1 cellular context compared by ENCODE assay signal in the genomic region with DNA sequence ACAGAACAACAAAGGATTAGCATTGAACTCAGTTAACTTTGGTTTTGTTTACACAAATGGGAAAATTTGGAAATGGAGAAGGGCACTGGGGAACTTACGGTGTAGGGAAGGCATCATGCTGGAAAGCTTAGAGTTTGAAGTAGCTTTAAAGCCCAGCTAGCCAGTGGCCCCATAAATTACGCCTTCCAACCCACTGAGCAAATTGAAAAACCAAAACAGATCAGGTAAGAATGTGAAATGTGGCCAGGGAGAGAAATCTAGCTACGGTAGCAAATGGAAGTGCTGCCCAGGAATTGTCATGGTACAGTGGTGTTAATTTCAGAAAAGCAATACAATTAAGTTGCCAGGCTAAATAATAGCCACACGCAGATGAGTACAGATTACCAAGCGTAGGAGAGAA.
TF ChIP-seq lines count a peak whose summit lies in the region.

No MANE protein-coding gene starts in this region.

TF ChIP-seq in GM23338, 12 proteins besides CTCF, POLR2A, EP300 and RAD21 (continued from another document):
- TF ChIP-seq, protein P1, sequence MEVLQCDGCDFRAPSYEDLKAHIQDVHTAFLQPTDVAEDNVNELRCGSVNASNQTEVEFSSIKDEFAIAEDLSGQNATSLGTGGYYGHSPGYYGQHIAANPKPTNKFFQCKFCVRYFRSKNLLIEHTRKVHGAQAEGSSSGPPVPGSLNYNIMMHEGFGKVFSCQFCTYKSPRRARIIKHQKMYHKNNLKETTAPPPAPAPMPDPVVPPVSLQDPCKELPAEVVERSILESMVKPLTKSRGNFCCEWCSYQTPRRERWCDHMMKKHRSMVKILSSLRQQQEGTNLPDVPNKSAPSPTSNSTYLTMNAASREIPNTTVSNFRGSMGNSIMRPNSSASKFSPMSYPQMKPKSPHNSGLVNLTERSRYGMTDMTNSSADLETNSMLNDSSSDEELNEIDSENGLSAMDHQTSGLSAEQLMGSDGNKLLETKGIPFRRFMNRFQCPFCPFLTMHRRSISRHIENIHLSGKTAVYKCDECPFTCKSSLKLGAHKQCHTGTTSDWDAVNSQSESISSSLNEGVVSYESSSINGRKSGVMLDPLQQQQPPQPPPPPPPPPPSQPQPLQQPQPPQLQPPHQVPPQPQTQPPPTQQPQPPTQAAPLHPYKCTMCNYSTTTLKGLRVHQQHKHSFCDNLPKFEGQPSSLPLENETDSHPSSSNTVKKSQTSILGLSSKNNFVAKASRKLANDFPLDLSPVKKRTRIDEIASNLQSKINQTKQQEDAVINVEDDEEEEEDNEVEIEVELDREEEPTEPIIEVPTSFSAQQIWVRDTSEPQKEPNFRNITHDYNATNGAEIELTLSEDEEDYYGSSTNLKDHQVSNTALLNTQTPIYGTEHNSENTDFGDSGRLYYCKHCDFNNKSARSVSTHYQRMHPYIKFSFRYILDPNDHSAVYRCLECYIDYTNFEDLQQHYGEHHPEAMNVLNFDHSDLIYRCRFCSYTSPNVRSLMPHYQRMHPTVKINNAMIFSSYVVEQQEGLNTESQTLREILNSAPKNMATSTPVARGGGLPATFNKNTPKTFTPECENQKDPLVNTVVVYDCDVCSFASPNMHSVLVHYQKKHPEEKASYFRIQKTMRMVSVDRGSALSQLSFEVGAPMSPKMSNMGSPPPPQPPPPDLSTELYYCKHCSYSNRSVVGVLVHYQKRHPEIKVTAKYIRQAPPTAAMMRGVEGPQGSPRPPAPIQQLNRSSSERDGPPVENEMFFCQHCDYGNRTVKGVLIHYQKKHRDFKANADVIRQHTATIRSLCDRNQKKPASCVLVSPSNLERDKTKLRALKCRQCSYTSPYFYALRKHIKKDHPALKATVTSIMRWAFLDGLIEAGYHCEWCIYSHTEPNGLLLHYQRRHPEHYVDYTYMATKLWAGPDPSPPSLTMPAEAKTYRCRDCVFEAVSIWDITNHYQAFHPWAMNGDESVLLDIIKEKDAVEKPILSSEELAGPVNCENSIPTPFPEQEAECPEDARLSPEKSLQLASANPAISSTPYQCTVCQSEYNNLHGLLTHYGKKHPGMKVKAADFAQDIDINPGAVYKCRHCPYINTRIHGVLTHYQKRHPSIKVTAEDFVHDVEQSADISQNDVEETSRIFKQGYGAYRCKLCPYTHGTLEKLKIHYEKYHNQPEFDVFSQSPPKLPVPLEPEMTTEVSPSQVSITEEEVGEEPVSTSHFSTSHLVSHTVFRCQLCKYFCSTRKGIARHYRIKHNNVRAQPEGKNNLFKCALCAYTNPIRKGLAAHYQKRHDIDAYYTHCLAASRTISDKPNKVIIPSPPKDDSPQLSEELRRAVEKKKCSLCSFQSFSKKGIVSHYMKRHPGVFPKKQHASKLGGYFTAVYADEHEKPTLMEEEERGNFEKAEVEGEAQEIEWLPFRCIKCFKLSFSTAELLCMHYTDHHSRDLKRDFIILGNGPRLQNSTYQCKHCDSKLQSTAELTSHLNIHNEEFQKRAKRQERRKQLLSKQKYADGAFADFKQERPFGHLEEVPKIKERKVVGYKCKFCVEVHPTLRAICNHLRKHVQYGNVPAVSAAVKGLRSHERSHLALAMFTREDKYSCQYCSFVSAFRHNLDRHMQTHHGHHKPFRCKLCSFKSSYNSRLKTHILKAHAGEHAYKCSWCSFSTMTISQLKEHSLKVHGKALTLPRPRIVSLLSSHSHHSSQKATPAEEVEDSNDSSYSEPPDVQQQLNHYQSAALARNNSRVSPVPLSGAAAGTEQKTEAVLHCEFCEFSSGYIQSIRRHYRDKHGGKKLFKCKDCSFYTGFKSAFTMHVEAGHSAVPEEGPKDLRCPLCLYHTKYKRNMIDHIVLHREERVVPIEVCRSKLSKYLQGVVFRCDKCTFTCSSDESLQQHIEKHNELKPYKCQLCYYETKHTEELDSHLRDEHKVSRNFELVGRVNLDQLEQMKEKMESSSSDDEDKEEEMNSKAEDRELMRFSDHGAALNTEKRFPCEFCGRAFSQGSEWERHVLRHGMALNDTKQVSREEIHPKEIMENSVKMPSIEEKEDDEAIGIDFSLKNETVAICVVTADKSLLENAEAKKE (CRISPR knock-in tag; IDR thresholded peaks at IDR 0.05): no peak
- TF ChIP-seq POLR2AphosphoS5 (IDR thresholded peaks at IDR 0.05; ENCODE audit: low read depth): no peak
TF ChIP-seq in GM23338: peak in this region for 0.
